Comparison of ENCODE assay signal across 13 cellular contexts in genomic region chr6:116500969-116501433, GRCh38. TPM values are rescaled to one million over a fixed set of nuclear protein-coding genes. Genes with fewer than 3 reads are reported as not detected.
DNase-seq lines count a peak whose midpoint lies in the region; TF ChIP-seq lines count a peak whose summit lies in the region.
"Had no signal": no experiment of that assay in that cellular context is flagged by ENCODE, and none has a peak within 500 bp of the region (broad histone marks: within the 10 kb centered on the region; RNA-seq: fewer than 3 reads in every experiment).

No MANE protein-coding gene starts in this region.

- no peak overlapping the region for H2BK120ac ChIP-seq in mesendoderm (ENCODE audit: low read depth, low read length)

- no peak overlapping the region for H4K8ac ChIP-seq in mesendoderm (ENCODE audit: low read depth, low read length)

- no peak overlapping the region for H3K27ac ChIP-seq in mesendoderm (ENCODE audit: low read depth, low read length)
- H3K27ac ChIP-seq in coronary artery, result no peak overlapping the region
- H3K27ac ChIP-seq: KMS-11 had no signal

- no peak overlapping the region for H2BK15ac ChIP-seq in mesendoderm (replicated peaks; ENCODE audit: low read depth)

- no peaks in the 10 kb centered on the region for H3K79me1 ChIP-seq in mesendoderm (ENCODE audit: low read length)

- no peaks in the 10 kb centered on the region for H3K4me1 ChIP-seq in mesendoderm (ENCODE audit: control insufficient read depth, low read depth, low read length)

- no peak for TF ChIP-seq CTCF in coronary artery (IDR thresholded peaks at IDR 0.05)

- intact Hi-C loops in activated T-helper 1 cell treated with anti-CD3 and anti-CD28 coated beads, Interleukin-12 subunit alpha, Interleukin-12 subunit beta, Interleukin-2, Interleukin-4 antibody, amounts not matched to agents 30 ng/mL and 10 ng/mL and 1 ng/mL, durations not matched to agents 14 hours and 24 hours and 36 hours (cut with micrococcal nuclease), result no loop called here

- H3K79me2 ChIP-seq in mesendoderm (ENCODE audit: control insufficient read depth, insufficient read depth, low read length), result no peaks in the 10 kb centered on the region

- H3K27me3 ChIP-seq in mesendoderm (ENCODE audit: insufficient read depth, low read length, poor library complexity), result no peaks in the 10 kb centered on the region

- peaks cover 17% of the 10 kb centered on the region for H3K9me3 Mint-ChIP-seq in activated T-helper 1 cell treated with anti-CD3 and anti-CD28 coated beads, Interleukin-12 subunit alpha, Interleukin-12 subunit beta, Interleukin-2, Interleukin-4 antibody, amounts not matched to agents 30 ng/mL and 10 ng/mL and 1 ng/mL, durations not matched to agents 14 hours and 24 hours and 36 hours

- DNase-seq in HT1080 (ENCODE audit: low read depth), result peak; percentile 43
- peak; percentile 5 for DNase-seq in activated T-helper 1 cell treated with anti-CD3 and anti-CD28 coated beads, Interleukin-12 subunit alpha, Interleukin-12 subunit beta, Interleukin-2, Interleukin-4 antibody, amounts not matched to agents 30 ng/mL and 10 ng/mL and 1 ng/mL, durations not matched to agents 14 hours and 24 hours and 36 hours (ENCODE audit: low spot score)
- peak; percentile 50 for DNase-seq in mesendoderm
- DNase-seq in coronary artery (ENCODE audit: low spot score), result no peak
- DNase-seq in AG20443 (ENCODE audit: low spot score), result no peak
- DNase-seq: activated CD8-positive, alpha-beta memory T cell treated with anti-CD3 and anti-CD28 coated beads, Interleukin-2, amount 50 U/mL, for 48 hours; DMS153; erythroblast; natural killer cell; NCI-H2081; small intestine had no signal

- no peaks in the 10 kb centered on the region for H3K4me1 Mint-ChIP-seq in activated T-helper 1 cell treated with anti-CD3 and anti-CD28 coated beads, Interleukin-12 subunit alpha, Interleukin-12 subunit beta, Interleukin-2, Interleukin-4 antibody, amounts not matched to agents 30 ng/mL and 10 ng/mL and 1 ng/mL, durations not matched to agents 14 hours and 24 hours and 36 hours (ENCODE audit: low read depth)
- H3K4me1 Mint-ChIP-seq: natural killer cell had no signal

- no peak overlapping the region for H2BK5ac ChIP-seq in mesendoderm (ENCODE audit: low read length)

- no peak overlapping the region for H3K4me3 Mint-ChIP-seq in activated T-helper 1 cell treated with anti-CD3 and anti-CD28 coated beads, Interleukin-12 subunit alpha, Interleukin-12 subunit beta, Interleukin-2, Interleukin-4 antibody, amounts not matched to agents 30 ng/mL and 10 ng/mL and 1 ng/mL, durations not matched to agents 14 hours and 24 hours and 36 hours
- H3K4me3 Mint-ChIP-seq: natural killer cell had no signal

- H2AK5ac ChIP-seq in mesendoderm (ENCODE audit: low read length), result no peak overlapping the region

- H3K27me3 Mint-ChIP-seq in activated T-helper 1 cell treated with anti-CD3 and anti-CD28 coated beads, Interleukin-12 subunit alpha, Interleukin-12 subunit beta, Interleukin-2, Interleukin-4 antibody, amounts not matched to agents 30 ng/mL and 10 ng/mL and 1 ng/mL, durations not matched to agents 14 hours and 24 hours and 36 hours (ENCODE audit: insufficient read depth), result peaks cover 36% of the 10 kb centered on the region

- H3K4ac ChIP-seq in mesendoderm (ENCODE audit: low read depth, low read length), result no peak overlapping the region

- H4K5ac ChIP-seq in mesendoderm (ENCODE audit: low read length), result no peak overlapping the region

- H3K36me3 ChIP-seq in mesendoderm (ENCODE audit: control insufficient read depth, insufficient read depth, low read length), result no peaks in the 10 kb centered on the region

- no peak overlapping the region for H3K56ac ChIP-seq in mesendoderm (ENCODE audit: low read length)

- no peak overlapping the region for H3K23ac ChIP-seq in mesendoderm (ENCODE audit: low read length)

- H3K4me3 ChIP-seq in mesendoderm (ENCODE audit: low read length) (no peak overlapping the region), coronary artery (no peak overlapping the region)
- H3K4me3 ChIP-seq: GM12878 had no signal

- H3K27ac Mint-ChIP-seq in activated T-helper 1 cell treated with anti-CD3 and anti-CD28 coated beads, Interleukin-12 subunit alpha, Interleukin-12 subunit beta, Interleukin-2, Interleukin-4 antibody, amounts not matched to agents 30 ng/mL and 10 ng/mL and 1 ng/mL, durations not matched to agents 14 hours and 24 hours and 36 hours, result no peak overlapping the region
- H3K27ac Mint-ChIP-seq: natural killer cell had no signal

- no peak overlapping the region for H3K18ac ChIP-seq in mesendoderm (ENCODE audit: low read length)

- no CpG with 5 or more reads among the region's 9 CpGs for WGBS in mesendoderm (ENCODE audit: extremely low coverage, insufficient coverage, low lambda C conversion rate)

- H3K9ac ChIP-seq in mesendoderm (ENCODE audit: low read length), result no peak overlapping the region
- H3K9ac ChIP-seq: KMS-11 had no signal

- H3K4me2 ChIP-seq in mesendoderm (ENCODE audit: low read length), result no peak overlapping the region
- H3K4me2 ChIP-seq: KMS-11 had no signal

- peaks cover 2% of the 10 kb centered on the region for H3K36me3 Mint-ChIP-seq in activated T-helper 1 cell treated with anti-CD3 and anti-CD28 coated beads, Interleukin-12 subunit alpha, Interleukin-12 subunit beta, Interleukin-2, Interleukin-4 antibody, amounts not matched to agents 30 ng/mL and 10 ng/mL and 1 ng/mL, durations not matched to agents 14 hours and 24 hours and 36 hours (ENCODE audit: low read depth)
- H3K36me3 Mint-ChIP-seq: natural killer cell had no signal

RNA-seq across cellular contexts. Expression of gene CALHM5, which starts 10.4 kb away (rescaled TPM):
- 1.0 and 1.3 TPM in 2 replicates for total RNA-seq in HT1080 (2014; rRNA removed; shearing (Covaris generic))
- 0.78 and 0.95 TPM in 2 replicates for polyA plus RNA-seq in HT1080 (2015; cell fraction: cytosol; rRNA removed)
- 1.4 and 1.7 TPM in 2 replicates for polyA plus RNA-seq in HT1080 (2015; cell fraction: nucleus; rRNA removed)
- not detected in 2 replicates for total RNA-seq in activated T-helper 1 cell treated with anti-CD3 and anti-CD28 coated beads, Interleukin-12 subunit alpha, Interleukin-12 subunit beta, Interleukin-2, Interleukin-4 antibody, amounts not matched to agents 30 ng/mL and 10 ng/mL and 1 ng/mL, durations not matched to agents 14 hours and 24 hours and 36 hours
- polyA plus RNA-seq in mesendoderm (2013, experiment 1 of 2), result 0.24 TPM
- polyA plus RNA-seq in mesendoderm (2013, experiment 2 of 2), result 0.25 TPM
- total RNA-seq: GM12878 had no signal
- polyA plus RNA-seq: GM12878 had no signal

RNA-seq across cellular contexts. Expression of gene CALHM6, which starts 39.8 kb away (rescaled TPM):
- 0.31 TPM in 1 of 2 replicates, not detected in the other for total RNA-seq in HT1080 (2014; rRNA removed; shearing (Covaris generic))
- polyA plus RNA-seq in HT1080 (2015; cell fraction: cytosol; rRNA removed), result not detected in 2 replicates
- polyA plus RNA-seq in HT1080 (2015; cell fraction: nucleus; rRNA removed), result 0.11 TPM in 1 of 2 replicates, not detected in the other
- total RNA-seq in activated T-helper 1 cell treated with anti-CD3 and anti-CD28 coated beads, Interleukin-12 subunit alpha, Interleukin-12 subunit beta, Interleukin-2, Interleukin-4 antibody, amounts not matched to agents 30 ng/mL and 10 ng/mL and 1 ng/mL, durations not matched to agents 14 hours and 24 hours and 36 hours, result 27.7 and 29.2 TPM in 2 replicates
- polyA plus RNA-seq in mesendoderm (2013, experiment 1 of 2), result 2.0 TPM
- 1.8 TPM for polyA plus RNA-seq in mesendoderm (2013, experiment 2 of 2)

RNA-seq across cellular contexts. Expression of gene TRAPPC3L, which starts 44.5 kb away (rescaled TPM):
- 0.06 TPM in 1 of 2 replicates, not detected in the other for total RNA-seq in HT1080 (2014; rRNA removed; shearing (Covaris generic))
- polyA plus RNA-seq in HT1080 (2015; cell fraction: cytosol; rRNA removed), result 0.05 and 0.20 TPM in 2 replicates
- polyA plus RNA-seq in HT1080 (2015; cell fraction: nucleus; rRNA removed), result not detected in 2 replicates
- not detected in 2 replicates for total RNA-seq in activated T-helper 1 cell treated with anti-CD3 and anti-CD28 coated beads, Interleukin-12 subunit alpha, Interleukin-12 subunit beta, Interleukin-2, Interleukin-4 antibody, amounts not matched to agents 30 ng/mL and 10 ng/mL and 1 ng/mL, durations not matched to agents 14 hours and 24 hours and 36 hours
- polyA plus RNA-seq in mesendoderm (2013, experiment 1 of 2), result not detected
- not detected for polyA plus RNA-seq in mesendoderm (2013, experiment 2 of 2)
- total RNA-seq: GM12878 had no signal
- polyA plus RNA-seq: GM12878 had no signal

RNA-seq across cellular contexts. Expression of gene CALHM4, which starts 52.5 kb away (rescaled TPM):
- 0.07 TPM in 1 of 2 replicates, not detected in the other for total RNA-seq in HT1080 (2014; rRNA removed; shearing (Covaris generic))
- 0.17 TPM in 1 of 2 replicates, not detected in the other for polyA plus RNA-seq in HT1080 (2015; cell fraction: cytosol; rRNA removed)
- polyA plus RNA-seq in HT1080 (2015; cell fraction: nucleus; rRNA removed), result not detected in 2 replicates
- total RNA-seq in activated T-helper 1 cell treated with anti-CD3 and anti-CD28 coated beads, Interleukin-12 subunit alpha, Interleukin-12 subunit beta, Interleukin-2, Interleukin-4 antibody, amounts not matched to agents 30 ng/mL and 10 ng/mL and 1 ng/mL, durations not matched to agents 14 hours and 24 hours and 36 hours, result not detected in 2 replicates
- polyA plus RNA-seq in mesendoderm (2013, experiment 1 of 2), result 0.25 TPM
- polyA plus RNA-seq in mesendoderm (2013, experiment 2 of 2), result 0.32 TPM
- total RNA-seq: GM12878, natural killer cell had no signal
- polyA plus RNA-seq: GM12878, small intestine had no signal

Comparison
In these comparisons a context has a peak if more than half of its experiments do, and no peak if none do; other contexts are left out.
1. DNase-seq: peak in HT1080 (single experiment), activated T-helper 1 cell treated with anti-CD3 and anti-CD28 coated beads, Interleukin-12 subunit alpha, Interleukin-12 subunit beta, Interleukin-2, Interleukin-4 antibody, amounts not matched to agents 30 ng/mL and 10 ng/mL and 1 ng/mL, durations not matched to agents 14 hours and 24 hours and 36 hours (single experiment) and mesendoderm (single experiment); none in coronary artery (single experiment) and AG20443 (single experiment).
2. RNA of gene CALHM6, which starts 39.8 kb away (total RNA-seq): 27.7 to 29.2 TPM in activated T-helper 1 cell treated with anti-CD3 and anti-CD28 coated beads, Interleukin-12 subunit alpha, Interleukin-12 subunit beta, Interleukin-2, Interleukin-4 antibody, amounts not matched to agents 30 ng/mL and 10 ng/mL and 1 ng/mL, durations not matched to agents 14 hours and 24 hours and 36 hours; 0.31 TPM in HT1080; every median in the first group is over 10 times any median in the second.